Comparison of ENCODE assay signal across 8 cellular contexts in the genomic region with DNA sequence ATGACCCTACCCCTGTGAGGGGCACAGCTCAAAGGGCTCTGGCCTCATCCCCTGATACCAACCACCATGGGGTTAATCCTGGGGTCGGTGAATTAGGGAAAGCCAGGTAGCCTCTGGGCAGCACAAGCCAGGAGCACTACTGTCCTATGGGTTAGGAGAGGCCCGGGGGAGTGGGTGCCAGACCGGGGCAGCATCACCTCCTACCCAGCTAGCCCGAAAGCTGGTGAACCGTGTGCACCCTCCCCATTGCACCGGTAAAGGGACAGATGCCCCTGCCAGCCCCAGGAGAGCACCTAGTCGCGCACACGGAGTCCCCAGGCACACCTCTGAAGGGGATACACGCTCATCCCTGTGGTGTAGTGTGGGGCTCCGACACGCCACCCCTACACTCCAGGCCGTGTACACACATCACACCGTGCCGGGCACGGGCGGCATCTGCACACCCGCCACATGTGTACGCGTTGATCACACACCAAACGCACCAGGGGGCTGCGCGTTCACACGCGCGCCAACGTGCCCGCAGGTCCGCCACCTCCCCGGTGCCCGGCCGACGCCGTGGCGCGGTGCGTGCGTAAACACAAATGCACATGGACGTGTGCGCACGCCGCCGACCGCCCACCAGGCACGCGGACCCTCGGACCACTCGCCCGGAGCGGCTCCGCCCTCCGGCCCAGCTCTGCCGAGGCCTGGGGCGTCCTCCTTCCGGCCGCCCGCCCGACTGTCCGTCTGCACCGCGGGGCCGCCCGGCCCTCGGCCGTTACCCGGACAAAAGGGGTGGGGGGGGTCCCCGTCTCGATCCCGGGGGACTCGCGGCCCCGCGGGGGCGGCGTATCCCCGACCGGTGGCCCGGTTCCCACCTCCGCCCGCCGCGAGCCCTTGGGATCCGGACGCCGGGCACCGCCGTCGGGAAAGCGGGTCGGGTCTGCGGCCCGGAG. TPM values are rescaled to one million over a fixed set of nuclear protein-coding genes. Genes with fewer than 3 reads are reported as not detected.
DNase-seq lines count a peak whose midpoint lies in the region; ATAC-seq and TF ChIP-seq lines count a peak whose summit lies in the region.

No MANE protein-coding gene starts in this region.

- peaks cover 36% of the 10 kb centered on the region for H3K79me2 ChIP-seq in ACC112 (ENCODE audit: control insufficient read depth, insufficient read depth, low read length, unreplicated experiment)
- peaks cover 42% of the 10 kb centered on the region for H3K79me2 ChIP-seq in GM23338 (replicated peaks; ENCODE audit: insufficient read depth)

- H2AFZ ChIP-seq in ACC112 (ENCODE audit: low read length, unreplicated experiment) (peak overlapping the region; percentile 76), GM23338 (no peak overlapping the region)

- no peaks in the 10 kb centered on the region for H3K36me3 Mint-ChIP-seq in GM23338 (ENCODE audit: low read depth)
- no peaks in the 10 kb centered on the region for H3K36me3 Mint-ChIP-seq in T-helper 1 cell treated with Interleukin-12 subunit alpha and Interleukin-12 subunit beta and Interleukin-4 antibody, amounts not matched to agents 30 μg/mL and 1 μg/mL, for 36 hours (ENCODE audit: low read depth)
- peaks cover 3% of the 10 kb centered on the region for H3K36me3 Mint-ChIP-seq in memory B cell

- peak overlapping the region; percentile 95 for H3K4me3 ChIP-seq in ACC112 (ENCODE audit: low read depth, low read length)
- peak overlapping the region; percentile 86 for H3K4me3 ChIP-seq in GM23338
- peak overlapping the region; percentile 75 to 88 (median 86) for H3K4me3 ChIP-seq in subcutaneous abdominal adipose tissue (ENCODE audit: low read depth in 1 of 5, low read length in 5 of 5)

- TF ChIP-seq CTCF in GM23338 (conservative IDR thresholded peaks at IDR 0.05; ENCODE audit: low read depth in 2 of 2), result no peak

- H3K36me3 ChIP-seq in ACC112 (ENCODE audit: insufficient read depth, low read length) (no peaks in the 10 kb centered on the region), GM23338 (ENCODE audit: insufficient read depth) (no peaks in the 10 kb centered on the region), subcutaneous abdominal adipose tissue (ENCODE audit: control insufficient read depth in 5 of 5, insufficient read depth in 5 of 5, low read length in 5 of 5) (peaks cover 0 to 14% (median 8%) of the 10 kb centered on the region in 5 donors)

- ATAC-seq in GM23338 (no peak), memory B cell (ENCODE audit: low read depth) (no peak)

- peaks cover 7% of the 10 kb centered on the region for H4K20me1 ChIP-seq in GM23338 (replicated peaks; ENCODE audit: insufficient read depth)

- H3K27ac ChIP-seq in ACC112 (ENCODE audit: low read depth, low read length) (peak overlapping the region; percentile 65; the same call in 1 of the 2 replicates), GM23338 (ENCODE audit: low read depth) (peak overlapping the region; percentile 83), cingulate gyrus (ENCODE audit: low read depth, low read length) (peak overlapping the region; percentile 10), subcutaneous abdominal adipose tissue (ENCODE audit: low read depth, low read length) (no peak overlapping the region)

- DNase-seq in GM23338 (ENCODE audit: low spot score), result peak; percentile 62
- DNase-seq in memory B cell (ENCODE audit: low spot score in 2 of 2), result peak in 1 of 2 donors; percentile 26
- no peak for DNase-seq in effector CD4-positive, alpha-beta T cell
- DNase-seq in NCI-H2196 (lab: John Stamatoyannopoulos, UW; ENCODE audit: unreplicated experiment), result no peak

- H3F3A ChIP-seq in GM23338 (replicated peaks; ENCODE audit: low read depth), result peaks cover 42% of the 10 kb centered on the region

- peak overlapping the region; percentile 80 for H3K4me3 Mint-ChIP-seq in GM23338
- peak overlapping the region; percentile 67 for H3K4me3 Mint-ChIP-seq in T-helper 1 cell treated with Interleukin-12 subunit alpha and Interleukin-12 subunit beta and Interleukin-4 antibody, amounts not matched to agents 30 μg/mL and 1 μg/mL, for 36 hours
- H3K4me3 Mint-ChIP-seq in memory B cell, result peak overlapping the region; percentile 71

- peak overlapping the region; percentile 61 to 87 (median 73) for H3K9ac ChIP-seq in subcutaneous abdominal adipose tissue (ENCODE audit: low read length in 5 of 5)

- H3K4me2 ChIP-seq in GM23338, result peak overlapping the region; percentile 93

- H3K27me3 ChIP-seq in ACC112 (ENCODE audit: insufficient read depth, low read length), result no peaks in the 10 kb centered on the region
- no peaks in the 10 kb centered on the region for H3K27me3 ChIP-seq in GM23338 (ENCODE audit: insufficient read depth)
- peaks cover 0 to 3% (median 0%) of the 10 kb centered on the region in 5 donors for H3K27me3 ChIP-seq in subcutaneous abdominal adipose tissue (ENCODE audit: control insufficient read depth in 5 of 5, insufficient read depth in 4 of 5, low read length in 5 of 5)

- H3K27ac Mint-ChIP-seq in GM23338 (peak overlapping the region; percentile 94), memory B cell (peak overlapping the region; percentile 96)
- H3K27ac Mint-ChIP-seq in T-helper 1 cell treated with Interleukin-12 subunit alpha and Interleukin-12 subunit beta and Interleukin-4 antibody, amounts not matched to agents 30 μg/mL and 1 μg/mL, for 36 hours, result no peak overlapping the region

- H3K27me3 Mint-ChIP-seq in GM23338 (ENCODE audit: insufficient read depth, low read depth, poor library complexity), result peaks cover 27% of the 10 kb centered on the region
- no peaks in the 10 kb centered on the region for H3K27me3 Mint-ChIP-seq in T-helper 1 cell treated with Interleukin-12 subunit alpha and Interleukin-12 subunit beta and Interleukin-4 antibody, amounts not matched to agents 30 μg/mL and 1 μg/mL, for 36 hours (ENCODE audit: low read depth)
- no peaks in the 10 kb centered on the region for H3K27me3 Mint-ChIP-seq in memory B cell

- H3K9me3 ChIP-seq in subcutaneous abdominal adipose tissue (ENCODE audit: control insufficient read depth in 5 of 5, low read length in 5 of 5), result no peaks in the 10 kb centered on the region

- H3K9me3 Mint-ChIP-seq in GM23338, result no peaks in the 10 kb centered on the region; the same call in 2 of the 3 replicates
- no peaks in the 10 kb centered on the region for H3K9me3 Mint-ChIP-seq in T-helper 1 cell treated with Interleukin-12 subunit alpha and Interleukin-12 subunit beta and Interleukin-4 antibody, amounts not matched to agents 30 μg/mL and 1 μg/mL, for 36 hours
- H3K9me3 Mint-ChIP-seq in memory B cell, result no peaks in the 10 kb centered on the region

- H3K4me1 Mint-ChIP-seq in GM23338, result peaks cover 41% of the 10 kb centered on the region
- peaks cover 13% of the 10 kb centered on the region for H3K4me1 Mint-ChIP-seq in T-helper 1 cell treated with Interleukin-12 subunit alpha and Interleukin-12 subunit beta and Interleukin-4 antibody, amounts not matched to agents 30 μg/mL and 1 μg/mL, for 36 hours (ENCODE audit: low read depth)
- peaks cover 12% of the 10 kb centered on the region for H3K4me1 Mint-ChIP-seq in memory B cell

- H3K4me1 ChIP-seq in ACC112 (ENCODE audit: control insufficient read depth, insufficient read depth, low read length, unreplicated experiment), result peaks cover 32% of the 10 kb centered on the region
- H3K4me1 ChIP-seq in GM23338 (ENCODE audit: insufficient read depth), result peaks cover 46% of the 10 kb centered on the region
- peaks cover 12 to 63% (median 47%) of the 10 kb centered on the region in 5 donors for H3K4me1 ChIP-seq in subcutaneous abdominal adipose tissue (ENCODE audit: control insufficient read depth in 5 of 5, insufficient read depth in 5 of 5, low read length in 5 of 5)

- no peaks in the 10 kb centered on the region for H3K9me2 ChIP-seq in GM23338 (ENCODE audit: insufficient read depth)

TF ChIP-seq in GM23338, 12 proteins besides CTCF, POLR2A, EP300 and RAD21 (continues in another document):
- TF ChIP-seq POLR2AphosphoS5 (IDR thresholded peaks at IDR 0.05; ENCODE audit: low read depth), result no peak
- TF ChIP-seq STAT1 (IDR thresholded peaks at IDR 0.05; ENCODE audit: unreplicated experiment), result no peak
- no peak for TF ChIP-seq JUNB (IDR thresholded peaks at IDR 0.05; ENCODE audit: unreplicated experiment)
- TF ChIP-seq NANOG (IDR thresholded peaks at IDR 0.05; ENCODE audit: borderline replicate concordance), result no peak

RNA-seq across cellular contexts. Expression of a gene that starts 0.8 kb away (rescaled TPM):
- total RNA-seq in GM23338 (2014; rRNA removed; shearing (Covaris generic)), result 32.2 and 32.8 TPM in 2 replicates
- 20.7 and 23.9 TPM in 2 replicates for polyA plus RNA-seq in GM23338 (2016; fragmentation: Nextera tagmentation; extraction: Ambion mirVana)

RNA-seq across cellular contexts. Expression of a gene that starts 10.7 kb away (rescaled TPM):
- total RNA-seq in GM23338 (2014; rRNA removed; shearing (Covaris generic)), result 54.6 and 71.8 TPM in 2 replicates
- 10.5 and 13.1 TPM in 2 replicates for polyA plus RNA-seq in GM23338 (2016; fragmentation: Nextera tagmentation; extraction: Ambion mirVana)

RNA-seq across cellular contexts. Expression of a gene that starts 57.8 kb away (rescaled TPM):
- 1.2 and 2.2 TPM in 2 replicates for total RNA-seq in GM23338 (2014; rRNA removed; shearing (Covaris generic))
- polyA plus RNA-seq in GM23338 (2016; fragmentation: Nextera tagmentation; extraction: Ambion mirVana), result 0.09 and 0.37 TPM in 2 replicates
